ENCODE assay signal across 8 cellular contexts in the genomic region with DNA sequence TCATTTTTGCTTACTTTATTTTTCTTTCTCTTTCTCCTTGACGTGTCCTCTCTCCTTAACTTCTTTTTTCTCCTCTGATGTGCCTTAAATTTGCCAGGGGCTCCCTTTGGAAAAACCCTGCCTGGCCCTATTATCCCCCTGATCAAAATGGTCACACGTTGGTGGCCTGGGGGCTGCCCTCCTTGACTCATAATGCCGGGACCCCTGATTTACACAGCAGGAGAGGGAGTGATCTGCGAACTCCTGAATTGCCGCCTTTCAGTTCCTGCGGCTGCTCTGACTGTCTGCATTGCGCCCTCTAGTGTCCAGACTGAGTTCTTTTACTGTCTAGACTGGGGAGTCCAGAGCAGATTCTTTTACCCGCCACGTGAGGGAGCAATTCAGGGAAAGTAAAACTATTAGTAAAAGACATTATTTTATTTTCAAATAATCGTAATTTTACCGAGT. TPM values are rescaled to one million over a fixed set of nuclear protein-coding genes. Genes with fewer than 3 reads are reported as not detected.
DNase-seq lines count a peak whose midpoint lies in the region; ATAC-seq, FAIRE-seq and TF ChIP-seq lines count a peak whose summit lies in the region.

No MANE protein-coding gene starts in this region.

- H3K9me3 Mint-ChIP-seq in activated T-helper 2 cell treated with anti-CD3 and anti-CD28 coated beads, Interferon-gamma antibody, Interleukin-2, Interleukin-4, amounts not matched to agents 10 μg/mL and 5 μg/mL and 100 μg/mL, durations not matched to agents 14 hours and 24 hours and 36 hours, result peaks cover 3% of the 10 kb centered on the region

- H3K27me3 Mint-ChIP-seq in activated T-helper 2 cell treated with anti-CD3 and anti-CD28 coated beads, Interferon-gamma antibody, Interleukin-2, Interleukin-4, amounts not matched to agents 10 μg/mL and 5 μg/mL and 100 μg/mL, durations not matched to agents 14 hours and 24 hours and 36 hours (ENCODE audit: low read depth), result no peaks in the 10 kb centered on the region

- H3K4me1 Mint-ChIP-seq in activated T-helper 2 cell treated with anti-CD3 and anti-CD28 coated beads, Interferon-gamma antibody, Interleukin-2, Interleukin-4, amounts not matched to agents 10 μg/mL and 5 μg/mL and 100 μg/mL, durations not matched to agents 14 hours and 24 hours and 36 hours (ENCODE audit: low read depth), result peaks cover 60% of the 10 kb centered on the region

- POLR2A ChIA-PET in RWPE1 (lab: Yijun Ruan, JAX; ENCODE audit: low non-redundant PET), result no interaction called here

- intact Hi-C loops in activated T-helper 2 cell treated with anti-CD3 and anti-CD28 coated beads, Interferon-gamma antibody, Interleukin-2, Interleukin-4, amounts not matched to agents 10 μg/mL and 5 μg/mL and 100 μg/mL, durations not matched to agents 14 hours and 24 hours and 36 hours (cut with micrococcal nuclease), result loop anchor here (1.0 to 5.0 kb wide), 2 partner anchors 74 to 197 kb away; no protein-coding TSS in a partner anchor

- no peaks in the 10 kb centered on the region for H3K27me3 ChIP-seq in thoracic aorta (replicated peaks; ENCODE audit: insufficient read depth)

- peaks cover 15% of the 10 kb centered on the region for H3K36me3 Mint-ChIP-seq in activated T-helper 2 cell treated with anti-CD3 and anti-CD28 coated beads, Interferon-gamma antibody, Interleukin-2, Interleukin-4, amounts not matched to agents 10 μg/mL and 5 μg/mL and 100 μg/mL, durations not matched to agents 14 hours and 24 hours and 36 hours (ENCODE audit: low read depth)

- H3K4me3 ChIP-seq in fibroblast of villous mesenchyme (ENCODE audit: low read depth, low read length) (peak overlapping the region; percentile 41), thoracic aorta (peak overlapping the region; percentile 64)

- H3K9me3 ChIP-seq in thoracic aorta, result no peaks in the 10 kb centered on the region

- H3K4me1 ChIP-seq in thoracic aorta (ENCODE audit: control insufficient read depth in 1 of 2, low read depth in 2 of 2), result peaks cover 0 to 4% of the 10 kb centered on the region in 2 donors

- H3K27ac ChIP-seq in RWPE1 (no peak overlapping the region), thoracic aorta (no peak overlapping the region)

- CTCF ChIA-PET in RWPE1 (lab: Yijun Ruan, JAX), result interaction anchor here (1.0 kb wide), 1 partner anchor 10 kb away, joined by 4 read pairs; no protein-coding TSS in a partner anchor

- H3K36me3 ChIP-seq in thoracic aorta, result no peaks in the 10 kb centered on the region

- H3K27ac Mint-ChIP-seq in activated T-helper 2 cell treated with anti-CD3 and anti-CD28 coated beads, Interferon-gamma antibody, Interleukin-2, Interleukin-4, amounts not matched to agents 10 μg/mL and 5 μg/mL and 100 μg/mL, durations not matched to agents 14 hours and 24 hours and 36 hours, result peak overlapping the region; percentile 86

- no peak for TF ChIP-seq POLR2A in H54 (IDR thresholded peaks at IDR 0.05; ENCODE audit: low read depth, low read length)

- ATAC-seq in thoracic aorta (ENCODE audit: insufficient number of reproducible peaks, low FRiP score, low read depth), result peak; percentile 72

- FAIRE-seq in H54 (lab: Jason Lieb, UNC), result no peak

- H3K4me3 Mint-ChIP-seq in activated T-helper 2 cell treated with anti-CD3 and anti-CD28 coated beads, Interferon-gamma antibody, Interleukin-2, Interleukin-4, amounts not matched to agents 10 μg/mL and 5 μg/mL and 100 μg/mL, durations not matched to agents 14 hours and 24 hours and 36 hours (ENCODE audit: low read depth), result peak overlapping the region; percentile 76

- DNase-seq in GDM1 (lab: John Stamatoyannopoulos, UW) (peak; percentile 80), H54 (ENCODE audit: insufficient read length, low spot score) (peak; percentile 41), LoVo (ENCODE audit: low spot score) (peak; percentile 86), RWPE1 (ENCODE audit: low spot score) (peak; percentile 77), fibroblast of villous mesenchyme (ENCODE audit: low read depth) (peak; percentile 87), nucleus accumbens (lab: John Stamatoyannopoulos, UW) (peak in 45 of 56 donors; percentile 1 to 76 (median 35)), thoracic aorta (ENCODE audit: low spot score) (peak; percentile 24)
- peak; percentile 75 for DNase-seq in activated T-helper 2 cell treated with anti-CD3 and anti-CD28 coated beads, Interferon-gamma antibody, Interleukin-2, Interleukin-4, amounts not matched to agents 10 μg/mL and 5 μg/mL and 100 μg/mL, durations not matched to agents 14 hours and 24 hours and 36 hours (ENCODE audit: low spot score)

- TF ChIP-seq CTCF in RWPE1 (conservative IDR thresholded peaks at IDR 0.05; ENCODE audit: low read depth), result peak; percentile 98
- peak; percentile 98 for TF ChIP-seq CTCF in fibroblast of villous mesenchyme (IDR thresholded peaks at IDR 0.05; ENCODE audit: insufficient read depth, low read depth, low read length)
- TF ChIP-seq CTCF in thoracic aorta (IDR thresholded peaks at IDR 0.05), result peak; percentile 62

RNA-seq across cellular contexts. Expression of gene GZMB, which starts 44.8 kb away (rescaled TPM):
- total RNA-seq in activated T-helper 2 cell treated with anti-CD3 and anti-CD28 coated beads, Interferon-gamma antibody, Interleukin-2, Interleukin-4, amounts not matched to agents 10 μg/mL and 5 μg/mL and 100 μg/mL, durations not matched to agents 14 hours and 24 hours and 36 hours, result 4,664 and 4,741 TPM in 2 replicates
- total RNA-seq in fibroblast of villous mesenchyme (not detected in 2 replicates), thoracic aorta (under 1 TPM in 1 of 2 donors, not detected in 1; 0.78 TPM)

Comparison
In these comparisons a context has a peak if more than half of its experiments do, and no peak if none do; other contexts are left out.
1. DNase-seq: peak in every context shown above with its lines; median percentile 87 in fibroblast of villous mesenchyme; 86 in LoVo; 80 in GDM1; 77 in RWPE1; 75 in activated T-helper 2 cell treated with anti-CD3 and anti-CD28 coated beads, Interferon-gamma antibody, Interleukin-2, Interleukin-4, amounts not matched to agents 10 μg/mL and 5 μg/mL and 100 μg/mL, durations not matched to agents 14 hours and 24 hours and 36 hours; 41 in H54; 35 in nucleus accumbens; 24 in thoracic aorta.
2. RNA of gene GZMB, which starts 44.8 kb away (total RNA-seq): 4,664 to 4,741 TPM in activated T-helper 2 cell treated with anti-CD3 and anti-CD28 coated beads, Interferon-gamma antibody, Interleukin-2, Interleukin-4, amounts not matched to agents 10 μg/mL and 5 μg/mL and 100 μg/mL, durations not matched to agents 14 hours and 24 hours and 36 hours; 0.78 TPM in thoracic aorta and not detected in fibroblast of villous mesenchyme; every median in the first group is over 1,000 times any median in the second.
3. Peak in every context shown above with its lines, with median percentiles within 50 percentile points of each other: CTCF ChIP-seq.